ENCODE assay signal across 1 cellular context in the genomic region with DNA sequence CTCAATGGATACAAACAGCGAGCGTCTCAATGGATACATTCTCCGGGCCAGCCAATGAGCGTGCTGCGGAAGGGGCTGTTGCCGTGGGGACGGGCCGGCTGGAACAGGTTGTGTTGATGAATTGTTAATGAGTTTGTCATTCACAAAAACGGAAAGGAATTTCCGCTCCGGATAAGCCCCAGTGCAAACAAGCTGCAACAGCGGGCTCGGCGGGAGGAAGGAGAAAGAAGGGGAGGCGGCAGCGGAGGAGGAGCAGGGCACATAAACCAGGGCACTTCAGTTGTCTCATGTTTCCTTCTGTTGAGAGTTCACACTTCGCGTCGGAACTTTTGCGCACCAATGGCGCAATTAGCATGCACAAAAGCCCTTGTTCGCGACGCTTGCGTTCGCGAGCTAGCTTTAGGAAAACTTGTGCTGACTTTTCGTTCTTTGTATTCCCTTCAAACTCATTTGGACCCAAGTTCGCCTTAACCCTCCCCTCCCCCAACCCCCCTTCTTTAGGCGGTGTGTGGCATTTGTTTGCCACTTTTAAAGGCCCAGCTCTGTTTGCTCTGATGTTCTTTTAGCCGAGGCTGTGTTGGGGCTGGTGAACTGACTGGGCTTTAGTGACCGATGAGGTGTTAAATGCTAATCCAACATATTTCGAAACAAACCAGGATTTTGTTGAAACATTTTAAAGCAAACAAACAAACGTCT.
TF ChIP-seq lines count a peak whose summit lies in the region.

A gene with protein sequence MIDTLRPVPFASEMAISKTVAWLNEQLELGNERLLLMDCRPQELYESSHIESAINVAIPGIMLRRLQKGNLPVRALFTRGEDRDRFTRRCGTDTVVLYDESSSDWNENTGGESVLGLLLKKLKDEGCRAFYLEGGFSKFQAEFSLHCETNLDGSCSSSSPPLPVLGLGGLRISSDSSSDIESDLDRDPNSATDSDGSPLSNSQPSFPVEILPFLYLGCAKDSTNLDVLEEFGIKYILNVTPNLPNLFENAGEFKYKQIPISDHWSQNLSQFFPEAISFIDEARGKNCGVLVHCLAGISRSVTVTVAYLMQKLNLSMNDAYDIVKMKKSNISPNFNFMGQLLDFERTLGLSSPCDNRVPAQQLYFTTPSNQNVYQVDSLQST (minus strand): TSS at position 10 of the 696 bp plus-strand sequence. CDS start 462 bp downstream, outside the sequence.

TF ChIP-seq in HepG2, 621 proteins besides CTCF, POLR2A, EP300 and RAD21 (continued from another document and continues in another):
- TF ChIP-seq, protein P1, sequence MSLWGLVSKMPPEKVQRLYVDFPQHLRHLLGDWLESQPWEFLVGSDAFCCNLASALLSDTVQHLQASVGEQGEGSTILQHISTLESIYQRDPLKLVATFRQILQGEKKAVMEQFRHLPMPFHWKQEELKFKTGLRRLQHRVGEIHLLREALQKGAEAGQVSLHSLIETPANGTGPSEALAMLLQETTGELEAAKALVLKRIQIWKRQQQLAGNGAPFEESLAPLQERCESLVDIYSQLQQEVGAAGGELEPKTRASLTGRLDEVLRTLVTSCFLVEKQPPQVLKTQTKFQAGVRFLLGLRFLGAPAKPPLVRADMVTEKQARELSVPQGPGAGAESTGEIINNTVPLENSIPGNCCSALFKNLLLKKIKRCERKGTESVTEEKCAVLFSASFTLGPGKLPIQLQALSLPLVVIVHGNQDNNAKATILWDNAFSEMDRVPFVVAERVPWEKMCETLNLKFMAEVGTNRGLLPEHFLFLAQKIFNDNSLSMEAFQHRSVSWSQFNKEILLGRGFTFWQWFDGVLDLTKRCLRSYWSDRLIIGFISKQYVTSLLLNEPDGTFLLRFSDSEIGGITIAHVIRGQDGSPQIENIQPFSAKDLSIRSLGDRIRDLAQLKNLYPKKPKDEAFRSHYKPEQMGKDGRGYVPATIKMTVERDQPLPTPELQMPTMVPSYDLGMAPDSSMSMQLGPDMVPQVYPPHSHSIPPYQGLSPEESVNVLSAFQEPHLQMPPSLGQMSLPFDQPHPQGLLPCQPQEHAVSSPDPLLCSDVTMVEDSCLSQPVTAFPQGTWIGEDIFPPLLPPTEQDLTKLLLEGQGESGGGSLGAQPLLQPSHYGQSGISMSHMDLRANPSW (CRISPR knock-in tag; IDR thresholded peaks at IDR 0.05; ENCODE audit: borderline replicate concordance) = no peak; the same call in 1 of the 2 replicates
- TF ChIP-seq, protein P2, sequence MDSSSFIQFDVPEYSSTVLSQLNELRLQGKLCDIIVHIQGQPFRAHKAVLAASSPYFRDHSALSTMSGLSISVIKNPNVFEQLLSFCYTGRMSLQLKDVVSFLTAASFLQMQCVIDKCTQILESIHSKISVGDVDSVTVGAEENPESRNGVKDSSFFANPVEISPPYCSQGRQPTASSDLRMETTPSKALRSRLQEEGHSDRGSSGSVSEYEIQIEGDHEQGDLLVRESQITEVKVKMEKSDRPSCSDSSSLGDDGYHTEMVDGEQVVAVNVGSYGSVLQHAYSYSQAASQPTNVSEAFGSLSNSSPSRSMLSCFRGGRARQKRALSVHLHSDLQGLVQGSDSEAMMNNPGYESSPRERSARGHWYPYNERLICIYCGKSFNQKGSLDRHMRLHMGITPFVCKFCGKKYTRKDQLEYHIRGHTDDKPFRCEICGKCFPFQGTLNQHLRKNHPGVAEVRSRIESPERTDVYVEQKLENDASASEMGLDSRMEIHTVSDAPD (CRISPR knock-in tag; IDR thresholded peaks at IDR 0.05) = no peak
- no peak; the same call in 1 of the 2 replicates for TF ChIP-seq ZNF891 (CRISPR knock-in tag; IDR thresholded peaks at IDR 0.05)
- TF ChIP-seq, protein P3, sequence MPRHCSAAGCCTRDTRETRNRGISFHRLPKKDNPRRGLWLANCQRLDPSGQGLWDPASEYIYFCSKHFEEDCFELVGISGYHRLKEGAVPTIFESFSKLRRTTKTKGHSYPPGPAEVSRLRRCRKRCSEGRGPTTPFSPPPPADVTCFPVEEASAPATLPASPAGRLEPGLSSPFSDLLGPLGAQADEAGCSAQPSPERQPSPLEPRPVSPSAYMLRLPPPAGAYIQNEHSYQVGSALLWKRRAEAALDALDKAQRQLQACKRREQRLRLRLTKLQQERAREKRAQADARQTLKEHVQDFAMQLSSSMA (CRISPR knock-in tag; IDR thresholded peaks at IDR 0.05) = no peak
- TF ChIP-seq MXI1 (IDR thresholded peaks at IDR 0.05; ENCODE audit: borderline replicate concordance, low read depth, low read length) = peak; percentile 89; the same call in 2 of the 3 replicates
- TF ChIP-seq TBX2 (CRISPR knock-in tag; IDR thresholded peaks at IDR 0.05; ENCODE audit: borderline replicate concordance) = peak; percentile 99
- no peak for TF ChIP-seq ZBTB7A (CRISPR knock-in tag; IDR thresholded peaks at IDR 0.05)
- TF ChIP-seq, protein P4, sequence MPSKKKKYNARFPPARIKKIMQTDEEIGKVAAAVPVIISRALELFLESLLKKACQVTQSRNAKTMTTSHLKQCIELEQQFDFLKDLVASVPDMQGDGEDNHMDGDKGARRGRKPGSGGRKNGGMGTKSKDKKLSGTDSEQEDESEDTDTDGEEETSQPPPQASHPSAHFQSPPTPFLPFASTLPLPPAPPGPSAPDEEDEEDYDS (CRISPR knock-in tag; IDR thresholded peaks at IDR 0.05) = peak; percentile 100
- TF ChIP-seq PITX1 (CRISPR knock-in tag; IDR thresholded peaks at IDR 0.05) = peak; percentile 99
- TF ChIP-seq ZNF724P (CRISPR knock-in tag; IDR thresholded peaks at IDR 0.05; ENCODE audit: borderline replicate concordance) = peak; percentile 89; the same call in 1 of the 2 replicates
- TF ChIP-seq SRY (CRISPR knock-in tag; IDR thresholded peaks at IDR 0.05) = peak; percentile 21; the same call in 1 of the 2 replicates
- TF ChIP-seq JARID2 (CRISPR knock-in tag; IDR thresholded peaks at IDR 0.05; ENCODE audit: insufficient replicate concordance) = no peak
- no peak for TF ChIP-seq SP1 (IDR thresholded peaks at IDR 0.05)
- TF ChIP-seq SP1 (CRISPR knock-in tag; IDR thresholded peaks at IDR 0.05) = peak; percentile 51; the same call in 1 of the 2 replicates
- TF ChIP-seq ZNF24 (IDR thresholded peaks at IDR 0.05) = no peak; the same call in 1 of the 2 replicates
- TF ChIP-seq ZNF34 (CRISPR knock-in tag; IDR thresholded peaks at IDR 0.05; ENCODE audit: borderline replicate concordance) = peak; percentile 18; the same call in 1 of the 2 replicates
- peak; percentile 92 for TF ChIP-seq GFI1 (CRISPR knock-in tag; IDR thresholded peaks at IDR 0.05; ENCODE audit: borderline replicate concordance)
- no peak for TF ChIP-seq ZNF331 (CRISPR knock-in tag; IDR thresholded peaks at IDR 0.05)
- no peak for TF ChIP-seq KDM1A (CRISPR knock-in tag; IDR thresholded peaks at IDR 0.05)
- no peak for TF ChIP-seq HNRNPL (IDR thresholded peaks at IDR 0.05; ENCODE audit: low read depth, low read length)
- TF ChIP-seq, protein P5, sequence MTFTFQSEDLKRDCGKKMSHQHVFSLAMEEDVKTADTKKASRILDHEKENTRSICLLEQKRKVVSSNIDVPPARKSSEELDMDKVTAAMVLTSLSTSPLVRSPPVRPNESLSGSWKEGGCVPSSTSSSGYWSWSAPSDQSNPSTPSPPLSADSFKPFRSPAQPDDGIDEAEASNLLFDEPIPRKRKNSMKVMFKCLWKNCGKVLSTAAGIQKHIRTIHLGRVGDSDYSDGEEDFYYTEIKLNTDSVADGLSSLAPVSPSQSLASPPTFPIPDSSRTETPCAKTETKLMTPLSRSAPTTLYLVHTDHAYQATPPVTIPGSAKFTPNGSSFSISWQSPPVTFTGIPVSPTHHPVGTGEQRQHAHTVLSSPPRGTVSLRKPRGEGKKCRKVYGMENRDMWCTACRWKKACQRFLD (CRISPR knock-in tag; IDR thresholded peaks at IDR 0.05; ENCODE audit: borderline replicate concordance) = no peak
- TF ChIP-seq, protein P6, sequence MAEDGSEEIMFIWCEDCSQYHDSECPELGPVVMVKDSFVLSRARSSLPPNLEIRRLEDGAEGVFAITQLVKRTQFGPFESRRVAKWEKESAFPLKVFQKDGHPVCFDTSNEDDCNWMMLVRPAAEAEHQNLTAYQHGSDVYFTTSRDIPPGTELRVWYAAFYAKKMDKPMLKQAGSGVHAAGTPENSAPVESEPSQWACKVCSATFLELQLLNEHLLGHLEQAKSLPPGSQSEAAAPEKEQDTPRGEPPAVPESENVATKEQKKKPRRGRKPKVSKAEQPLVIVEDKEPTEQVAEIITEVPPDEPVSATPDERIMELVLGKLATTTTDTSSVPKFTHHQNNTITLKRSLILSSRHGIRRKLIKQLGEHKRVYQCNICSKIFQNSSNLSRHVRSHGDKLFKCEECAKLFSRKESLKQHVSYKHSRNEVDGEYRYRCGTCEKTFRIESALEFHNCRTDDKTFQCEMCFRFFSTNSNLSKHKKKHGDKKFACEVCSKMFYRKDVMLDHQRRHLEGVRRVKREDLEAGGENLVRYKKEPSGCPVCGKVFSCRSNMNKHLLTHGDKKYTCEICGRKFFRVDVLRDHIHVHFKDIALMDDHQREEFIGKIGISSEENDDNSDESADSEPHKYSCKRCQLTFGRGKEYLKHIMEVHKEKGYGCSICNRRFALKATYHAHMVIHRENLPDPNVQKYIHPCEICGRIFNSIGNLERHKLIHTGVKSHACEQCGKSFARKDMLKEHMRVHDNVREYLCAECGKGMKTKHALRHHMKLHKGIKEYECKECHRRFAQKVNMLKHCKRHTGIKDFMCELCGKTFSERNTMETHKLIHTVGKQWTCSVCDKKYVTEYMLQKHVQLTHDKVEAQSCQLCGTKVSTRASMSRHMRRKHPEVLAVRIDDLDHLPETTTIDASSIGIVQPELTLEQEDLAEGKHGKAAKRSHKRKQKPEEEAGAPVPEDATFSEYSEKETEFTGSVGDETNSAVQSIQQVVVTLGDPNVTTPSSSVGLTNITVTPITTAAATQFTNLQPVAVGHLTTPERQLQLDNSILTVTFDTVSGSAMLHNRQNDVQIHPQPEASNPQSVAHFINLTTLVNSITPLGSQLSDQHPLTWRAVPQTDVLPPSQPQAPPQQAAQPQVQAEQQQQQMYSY (CRISPR knock-in tag; IDR thresholded peaks at IDR 0.05) = peak; percentile 62; the same call in 1 of the 2 replicates
- TF ChIP-seq, protein P7, sequence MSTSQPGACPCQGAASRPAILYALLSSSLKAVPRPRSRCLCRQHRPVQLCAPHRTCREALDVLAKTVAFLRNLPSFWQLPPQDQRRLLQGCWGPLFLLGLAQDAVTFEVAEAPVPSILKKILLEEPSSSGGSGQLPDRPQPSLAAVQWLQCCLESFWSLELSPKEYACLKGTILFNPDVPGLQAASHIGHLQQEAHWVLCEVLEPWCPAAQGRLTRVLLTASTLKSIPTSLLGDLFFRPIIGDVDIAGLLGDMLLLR (CRISPR knock-in tag; IDR thresholded peaks at IDR 0.05) = peak; percentile 76; the same call in 1 of the 2 replicates
- peak; percentile 93 for TF ChIP-seq SAP130 (CRISPR knock-in tag; IDR thresholded peaks at IDR 0.05; ENCODE audit: low read depth)
- no peak for TF ChIP-seq SMARCC2 (IDR thresholded peaks at IDR 0.05)
- TF ChIP-seq SP2 (CRISPR knock-in tag; IDR thresholded peaks at IDR 0.05) = peak; percentile 66
- peak; percentile 56; the same call in 1 of the 2 replicates for TF ChIP-seq HNF4G (IDR thresholded peaks at IDR 0.05; ENCODE audit: borderline replicate concordance, low read depth, low read length)
- no peak for TF ChIP-seq HNF4G (CRISPR knock-in tag; IDR thresholded peaks at IDR 0.05; ENCODE audit: borderline replicate concordance, low read depth)
- TF ChIP-seq AKAP8 (CRISPR knock-in tag; IDR thresholded peaks at IDR 0.05) = peak; percentile 33; the same call in 1 of the 2 replicates
- TF ChIP-seq PAF1 (CRISPR knock-in tag; IDR thresholded peaks at IDR 0.05) = no peak
- TF ChIP-seq XBP1 (CRISPR knock-in tag; IDR thresholded peaks at IDR 0.05) = no peak
- peak; percentile 75 for TF ChIP-seq HNRNPH1 (optimal IDR thresholded peaks at IDR 0.05; ENCODE audit: low read depth, low read length)
- TF ChIP-seq NCOR1 (IDR thresholded peaks at IDR 0.05; ENCODE audit: borderline replicate concordance, low read length) = peak; percentile 62
- TF ChIP-seq, protein P8, sequence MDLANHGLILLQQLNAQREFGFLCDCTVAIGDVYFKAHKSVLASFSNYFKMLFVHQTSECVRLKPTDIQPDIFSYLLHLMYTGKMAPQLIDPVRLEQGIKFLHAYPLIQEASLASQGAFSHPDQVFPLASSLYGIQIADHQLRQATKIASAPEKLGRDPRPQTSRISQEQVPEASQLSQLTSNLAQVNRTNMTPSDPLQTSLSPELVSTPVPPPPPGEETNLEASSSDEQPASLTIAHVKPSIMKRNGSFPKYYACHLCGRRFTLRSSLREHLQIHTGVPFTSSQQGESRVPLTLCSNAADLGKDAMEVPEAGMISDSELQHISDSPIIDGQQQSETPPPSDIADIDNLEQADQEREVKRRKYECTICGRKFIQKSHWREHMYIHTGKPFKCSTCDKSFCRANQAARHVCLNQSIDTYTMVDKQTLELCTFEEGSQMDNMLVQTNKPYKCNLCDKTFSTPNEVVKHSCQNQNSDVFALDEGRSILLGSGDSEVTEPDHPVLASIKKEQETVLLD (CRISPR knock-in tag; IDR thresholded peaks at IDR 0.05; ENCODE audit: low read depth) = peak; percentile 49; the same call in 1 of the 2 replicates
- no peak for TF ChIP-seq PCBP2 (optimal IDR thresholded peaks at IDR 0.05; ENCODE audit: low read depth, low read length, poor library complexity, severe bottlenecking)
- no peak for TF ChIP-seq ZIK1 (CRISPR knock-in tag; IDR thresholded peaks at IDR 0.05; ENCODE audit: borderline replicate concordance, low read depth)
- TF ChIP-seq ZNF430 (CRISPR knock-in tag; IDR thresholded peaks at IDR 0.05) = no peak
- TF ChIP-seq ARNTL (CRISPR knock-in tag; IDR thresholded peaks at IDR 0.05) = peak; percentile 20; the same call in 1 of the 2 replicates
- TF ChIP-seq ZEB1 (IDR thresholded peaks at IDR 0.05; ENCODE audit: insufficient replicate concordance, low read depth) = no peak
- TF ChIP-seq RFXANK (CRISPR knock-in tag; IDR thresholded peaks at IDR 0.05) = peak; percentile 85; the same call in 1 of the 2 replicates
- TF ChIP-seq KLF11 (CRISPR knock-in tag; IDR thresholded peaks at IDR 0.05) = no peak; the same call in 1 of the 2 replicates
